1 cellular context compared by ENCODE assay signal in the genomic region with DNA sequence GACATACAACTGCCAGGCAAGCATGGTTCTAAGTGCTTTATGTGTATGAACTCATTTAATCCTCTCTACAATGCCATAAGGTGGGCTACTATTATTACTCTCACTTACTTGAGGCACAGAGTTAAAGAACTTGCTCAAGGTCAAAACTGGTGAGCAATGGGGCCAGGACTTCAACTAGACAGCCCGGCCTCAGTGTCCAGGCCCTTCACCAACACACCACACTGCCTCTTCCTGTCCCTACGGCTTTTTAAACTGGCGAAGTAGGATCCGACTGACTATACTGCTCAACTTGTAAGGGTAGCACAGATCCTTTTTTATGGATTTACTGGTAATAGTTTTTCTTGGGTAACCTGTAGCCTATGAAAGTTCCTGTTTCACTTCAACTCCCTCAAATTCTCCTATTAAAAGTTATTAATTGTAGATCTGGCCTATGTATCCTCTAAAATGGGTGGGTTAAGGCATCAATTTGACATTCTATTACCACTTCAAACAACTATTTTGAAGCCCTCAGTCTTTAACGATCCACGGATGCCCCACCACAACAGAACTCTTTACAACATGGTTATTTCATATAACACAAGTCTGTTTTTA.
TF ChIP-seq lines count a peak whose summit lies in the region.

No MANE protein-coding gene starts in this region.

TF ChIP-seq in GM23338, 12 proteins besides CTCF, POLR2A, EP300 and RAD21 (continued from another document):
- TF ChIP-seq, protein P1, sequence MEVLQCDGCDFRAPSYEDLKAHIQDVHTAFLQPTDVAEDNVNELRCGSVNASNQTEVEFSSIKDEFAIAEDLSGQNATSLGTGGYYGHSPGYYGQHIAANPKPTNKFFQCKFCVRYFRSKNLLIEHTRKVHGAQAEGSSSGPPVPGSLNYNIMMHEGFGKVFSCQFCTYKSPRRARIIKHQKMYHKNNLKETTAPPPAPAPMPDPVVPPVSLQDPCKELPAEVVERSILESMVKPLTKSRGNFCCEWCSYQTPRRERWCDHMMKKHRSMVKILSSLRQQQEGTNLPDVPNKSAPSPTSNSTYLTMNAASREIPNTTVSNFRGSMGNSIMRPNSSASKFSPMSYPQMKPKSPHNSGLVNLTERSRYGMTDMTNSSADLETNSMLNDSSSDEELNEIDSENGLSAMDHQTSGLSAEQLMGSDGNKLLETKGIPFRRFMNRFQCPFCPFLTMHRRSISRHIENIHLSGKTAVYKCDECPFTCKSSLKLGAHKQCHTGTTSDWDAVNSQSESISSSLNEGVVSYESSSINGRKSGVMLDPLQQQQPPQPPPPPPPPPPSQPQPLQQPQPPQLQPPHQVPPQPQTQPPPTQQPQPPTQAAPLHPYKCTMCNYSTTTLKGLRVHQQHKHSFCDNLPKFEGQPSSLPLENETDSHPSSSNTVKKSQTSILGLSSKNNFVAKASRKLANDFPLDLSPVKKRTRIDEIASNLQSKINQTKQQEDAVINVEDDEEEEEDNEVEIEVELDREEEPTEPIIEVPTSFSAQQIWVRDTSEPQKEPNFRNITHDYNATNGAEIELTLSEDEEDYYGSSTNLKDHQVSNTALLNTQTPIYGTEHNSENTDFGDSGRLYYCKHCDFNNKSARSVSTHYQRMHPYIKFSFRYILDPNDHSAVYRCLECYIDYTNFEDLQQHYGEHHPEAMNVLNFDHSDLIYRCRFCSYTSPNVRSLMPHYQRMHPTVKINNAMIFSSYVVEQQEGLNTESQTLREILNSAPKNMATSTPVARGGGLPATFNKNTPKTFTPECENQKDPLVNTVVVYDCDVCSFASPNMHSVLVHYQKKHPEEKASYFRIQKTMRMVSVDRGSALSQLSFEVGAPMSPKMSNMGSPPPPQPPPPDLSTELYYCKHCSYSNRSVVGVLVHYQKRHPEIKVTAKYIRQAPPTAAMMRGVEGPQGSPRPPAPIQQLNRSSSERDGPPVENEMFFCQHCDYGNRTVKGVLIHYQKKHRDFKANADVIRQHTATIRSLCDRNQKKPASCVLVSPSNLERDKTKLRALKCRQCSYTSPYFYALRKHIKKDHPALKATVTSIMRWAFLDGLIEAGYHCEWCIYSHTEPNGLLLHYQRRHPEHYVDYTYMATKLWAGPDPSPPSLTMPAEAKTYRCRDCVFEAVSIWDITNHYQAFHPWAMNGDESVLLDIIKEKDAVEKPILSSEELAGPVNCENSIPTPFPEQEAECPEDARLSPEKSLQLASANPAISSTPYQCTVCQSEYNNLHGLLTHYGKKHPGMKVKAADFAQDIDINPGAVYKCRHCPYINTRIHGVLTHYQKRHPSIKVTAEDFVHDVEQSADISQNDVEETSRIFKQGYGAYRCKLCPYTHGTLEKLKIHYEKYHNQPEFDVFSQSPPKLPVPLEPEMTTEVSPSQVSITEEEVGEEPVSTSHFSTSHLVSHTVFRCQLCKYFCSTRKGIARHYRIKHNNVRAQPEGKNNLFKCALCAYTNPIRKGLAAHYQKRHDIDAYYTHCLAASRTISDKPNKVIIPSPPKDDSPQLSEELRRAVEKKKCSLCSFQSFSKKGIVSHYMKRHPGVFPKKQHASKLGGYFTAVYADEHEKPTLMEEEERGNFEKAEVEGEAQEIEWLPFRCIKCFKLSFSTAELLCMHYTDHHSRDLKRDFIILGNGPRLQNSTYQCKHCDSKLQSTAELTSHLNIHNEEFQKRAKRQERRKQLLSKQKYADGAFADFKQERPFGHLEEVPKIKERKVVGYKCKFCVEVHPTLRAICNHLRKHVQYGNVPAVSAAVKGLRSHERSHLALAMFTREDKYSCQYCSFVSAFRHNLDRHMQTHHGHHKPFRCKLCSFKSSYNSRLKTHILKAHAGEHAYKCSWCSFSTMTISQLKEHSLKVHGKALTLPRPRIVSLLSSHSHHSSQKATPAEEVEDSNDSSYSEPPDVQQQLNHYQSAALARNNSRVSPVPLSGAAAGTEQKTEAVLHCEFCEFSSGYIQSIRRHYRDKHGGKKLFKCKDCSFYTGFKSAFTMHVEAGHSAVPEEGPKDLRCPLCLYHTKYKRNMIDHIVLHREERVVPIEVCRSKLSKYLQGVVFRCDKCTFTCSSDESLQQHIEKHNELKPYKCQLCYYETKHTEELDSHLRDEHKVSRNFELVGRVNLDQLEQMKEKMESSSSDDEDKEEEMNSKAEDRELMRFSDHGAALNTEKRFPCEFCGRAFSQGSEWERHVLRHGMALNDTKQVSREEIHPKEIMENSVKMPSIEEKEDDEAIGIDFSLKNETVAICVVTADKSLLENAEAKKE (CRISPR knock-in tag; IDR thresholded peaks at IDR 0.05) = no peak
- TF ChIP-seq ZNF331 (CRISPR knock-in tag; IDR thresholded peaks at IDR 0.05; ENCODE audit: low read depth) (no peak), CREB1 (CRISPR knock-in tag; IDR thresholded peaks at IDR 0.05; ENCODE audit: low read depth) (no peak), POLR2AphosphoS5 (IDR thresholded peaks at IDR 0.05; ENCODE audit: low read depth) (no peak), EZH2 (IDR thresholded peaks at IDR 0.05; ENCODE audit: low read depth, unreplicated experiment) (no peak)
- TF ChIP-seq, protein P2, sequence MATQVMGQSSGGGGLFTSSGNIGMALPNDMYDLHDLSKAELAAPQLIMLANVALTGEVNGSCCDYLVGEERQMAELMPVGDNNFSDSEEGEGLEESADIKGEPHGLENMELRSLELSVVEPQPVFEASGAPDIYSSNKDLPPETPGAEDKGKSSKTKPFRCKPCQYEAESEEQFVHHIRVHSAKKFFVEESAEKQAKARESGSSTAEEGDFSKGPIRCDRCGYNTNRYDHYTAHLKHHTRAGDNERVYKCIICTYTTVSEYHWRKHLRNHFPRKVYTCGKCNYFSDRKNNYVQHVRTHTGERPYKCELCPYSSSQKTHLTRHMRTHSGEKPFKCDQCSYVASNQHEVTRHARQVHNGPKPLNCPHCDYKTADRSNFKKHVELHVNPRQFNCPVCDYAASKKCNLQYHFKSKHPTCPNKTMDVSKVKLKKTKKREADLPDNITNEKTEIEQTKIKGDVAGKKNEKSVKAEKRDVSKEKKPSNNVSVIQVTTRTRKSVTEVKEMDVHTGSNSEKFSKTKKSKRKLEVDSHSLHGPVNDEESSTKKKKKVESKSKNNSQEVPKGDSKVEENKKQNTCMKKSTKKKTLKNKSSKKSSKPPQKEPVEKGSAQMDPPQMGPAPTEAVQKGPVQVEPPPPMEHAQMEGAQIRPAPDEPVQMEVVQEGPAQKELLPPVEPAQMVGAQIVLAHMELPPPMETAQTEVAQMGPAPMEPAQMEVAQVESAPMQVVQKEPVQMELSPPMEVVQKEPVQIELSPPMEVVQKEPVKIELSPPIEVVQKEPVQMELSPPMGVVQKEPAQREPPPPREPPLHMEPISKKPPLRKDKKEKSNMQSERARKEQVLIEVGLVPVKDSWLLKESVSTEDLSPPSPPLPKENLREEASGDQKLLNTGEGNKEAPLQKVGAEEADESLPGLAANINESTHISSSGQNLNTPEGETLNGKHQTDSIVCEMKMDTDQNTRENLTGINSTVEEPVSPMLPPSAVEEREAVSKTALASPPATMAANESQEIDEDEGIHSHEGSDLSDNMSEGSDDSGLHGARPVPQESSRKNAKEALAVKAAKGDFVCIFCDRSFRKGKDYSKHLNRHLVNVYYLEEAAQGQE (IDR thresholded peaks at IDR 0.05; ENCODE audit: unreplicated experiment) = no peak
- TF ChIP-seq, protein P3, sequence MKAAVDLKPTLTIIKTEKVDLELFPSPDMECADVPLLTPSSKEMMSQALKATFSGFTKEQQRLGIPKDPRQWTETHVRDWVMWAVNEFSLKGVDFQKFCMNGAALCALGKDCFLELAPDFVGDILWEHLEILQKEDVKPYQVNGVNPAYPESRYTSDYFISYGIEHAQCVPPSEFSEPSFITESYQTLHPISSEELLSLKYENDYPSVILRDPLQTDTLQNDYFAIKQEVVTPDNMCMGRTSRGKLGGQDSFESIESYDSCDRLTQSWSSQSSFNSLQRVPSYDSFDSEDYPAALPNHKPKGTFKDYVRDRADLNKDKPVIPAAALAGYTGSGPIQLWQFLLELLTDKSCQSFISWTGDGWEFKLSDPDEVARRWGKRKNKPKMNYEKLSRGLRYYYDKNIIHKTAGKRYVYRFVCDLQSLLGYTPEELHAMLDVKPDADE (IDR thresholded peaks at IDR 0.05) = no peak
TF ChIP-seq in GM23338: peak in this region for 0.
